23 cellular contexts compared by ENCODE assay signal in the genomic region with DNA sequence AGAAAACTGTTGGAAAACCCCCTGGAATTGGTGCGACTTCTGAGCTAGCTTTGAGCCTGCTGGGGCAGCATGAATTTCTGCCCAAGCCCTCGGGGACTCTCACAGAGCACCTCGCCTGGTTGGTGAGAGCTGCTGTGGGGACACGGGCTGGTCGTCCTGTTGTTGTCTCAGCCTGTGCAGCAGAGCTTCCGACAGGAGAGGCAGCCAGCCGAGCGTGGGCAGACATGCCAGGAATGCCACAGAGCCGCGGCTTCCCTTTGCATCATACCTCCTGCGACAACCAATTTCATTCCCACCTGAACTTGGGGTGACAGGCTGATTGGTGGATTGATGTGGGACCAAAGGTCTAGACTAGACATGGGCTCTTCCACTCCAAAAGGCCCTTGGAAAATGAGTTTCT.
DNase-seq lines count a peak whose midpoint lies in the region; ATAC-seq, FAIRE-seq and TF ChIP-seq lines count a peak whose summit lies in the region.
"Had no signal": no experiment of that assay in that cellular context is flagged by ENCODE, and none has a peak within 500 bp of the region (broad histone marks: within the 10 kb centered on the region; RNA-seq: fewer than 3 reads in every experiment).

No MANE protein-coding gene starts in this region.

- H3K9me3 ChIP-seq in A549, result no peaks in the 10 kb centered on the region
- H3K9me3 ChIP-seq in esophagus muscularis mucosa, result no peaks in the 10 kb centered on the region
- H3K9me3 ChIP-seq: SJSA1 had no signal

- DNase-seq in A549 (ENCODE audit: low read depth in 1 of 2, low spot score in 1 of 2) (no peak), SW480 (ENCODE audit: low spot score) (peak; percentile 69), esophagus muscularis mucosa (ENCODE audit: extremely low spot score) (peak; percentile 64), nephron progenitor cell (peak; percentile 25), NCI-H774 (lab: John Stamatoyannopoulos, UW) (no peak), NCI-H1105 (lab: John Stamatoyannopoulos, UW) (no peak), GF-D8 (lab: John Stamatoyannopoulos, UW) (no peak), HFFc6 (no peak)
- DNase-seq: CD8-positive, alpha-beta T cell; DMS79; GDM1; GOT3; KBM-7; NCI-H1436 treated with DMSO at 0.1 percent for 48 hours; NCI-H2029 treated with DMSO at 0.1 percent for 48 hours; NCI-H2171 treated with DMSO at 0.1 percent for 48 hours; NCI-H510A; NCI-H82; PC-3 had no signal

- no peak for ATAC-seq in A549
- ATAC-seq: CD8-positive, alpha-beta T cell; PC-3 had no signal

- H3K36me3 Mint-ChIP-seq in nephron progenitor cell (ENCODE audit: low read depth) (no peaks in the 10 kb centered on the region), HFFc6 (ENCODE audit: low read depth) (no peaks in the 10 kb centered on the region)
- H3K36me3 Mint-ChIP-seq: CD8-positive, alpha-beta T cell had no signal

- intact Hi-C loops in esophagus muscularis mucosa (cut with DNase I), result no loop called here

- no peaks in the 10 kb centered on the region for H3K4me1 ChIP-seq in A549
- no peaks in the 10 kb centered on the region for H3K4me1 ChIP-seq in esophagus muscularis mucosa
- H3K4me1 ChIP-seq: SJSA1 had no signal

- TF ChIP-seq EP300 in A549 (IDR thresholded peaks at IDR 0.05), result no peak
- no peak for TF ChIP-seq EP300 in esophagus muscularis mucosa (IDR thresholded peaks at IDR 0.05)

- H3K36me3 ChIP-seq in esophagus muscularis mucosa, result no peaks in the 10 kb centered on the region
- H3K36me3 ChIP-seq: SJSA1 had no signal

- no peak for FAIRE-seq in A549 (lab: Jason Lieb, UNC)
- FAIRE-seq: GM12891 had no signal

- H3K4me3 Mint-ChIP-seq in nephron progenitor cell, result no peak overlapping the region
- no peak overlapping the region for H3K4me3 Mint-ChIP-seq in HFFc6
- H3K4me3 Mint-ChIP-seq: CD8-positive, alpha-beta T cell had no signal

- H3K4me3 ChIP-seq in A549 (no peak overlapping the region), esophagus muscularis mucosa (no peak overlapping the region)
- H3K4me3 ChIP-seq: SJSA1 had no signal

- no peak for TF ChIP-seq RAD21 in A549 (conservative IDR thresholded peaks at IDR 0.05 in 1 of 2, IDR thresholded peaks at IDR 0.05 in 1 of 2)

- CTCF ChIA-PET in A549 (lab: Yijun Ruan, JAX), result interaction anchor here (1.4 kb wide), 1 partner anchor 85 kb away, joined by 3 read pairs; no protein-coding TSS in a partner anchor

- POLR2A ChIA-PET in A549 (lab: Yijun Ruan, JAX), result no interaction called here

- H3K27me3 ChIP-seq in esophagus muscularis mucosa, result peaks cover 0 to 19% (median 0%) of the 10 kb centered on the region in 4 donors

- H3K27me3 Mint-ChIP-seq in nephron progenitor cell (ENCODE audit: low read depth, poor library complexity), result no peaks in the 10 kb centered on the region
- H3K27me3 Mint-ChIP-seq in HFFc6 (ENCODE audit: insufficient read depth), result peaks cover 37% of the 10 kb centered on the region

- H3K4me1 Mint-ChIP-seq in nephron progenitor cell (peaks cover 40% of the 10 kb centered on the region), HFFc6 (ENCODE audit: low read depth) (no peaks in the 10 kb centered on the region)

- TF ChIP-seq POLR2A in A549 (IDR thresholded peaks at IDR 0.05; ENCODE audit: low read length), result no peak
- TF ChIP-seq POLR2A in esophagus muscularis mucosa (IDR thresholded peaks at IDR 0.05; ENCODE audit: low read depth), result no peak

- TF ChIP-seq CTCF in A549 (IDR thresholded peaks at IDR 0.05) (no peak), esophagus muscularis mucosa (IDR thresholded peaks at IDR 0.05) (no peak), nephron progenitor cell (IDR thresholded peaks at IDR 0.05) (no peak), HFFc6 (IDR thresholded peaks at IDR 0.05) (no peak)

- 49% methylated on average over 7 of the region's 11 CpGs for WGBS in A549 (ENCODE audit: missing lambda C conversion rate)
- 85% methylated on average over 5 of the region's 11 CpGs for WGBS in esophagus muscularis mucosa

- H3K4me2 ChIP-seq in A549, result no peak overlapping the region

- H3K27ac ChIP-seq in A549, result no peak overlapping the region
- H3K27ac ChIP-seq in esophagus muscularis mucosa (replicated peaks in 1 of 4), result no peak overlapping the region
- H3K27ac ChIP-seq: 22Rv1, HL-60, SJSA1 had no signal

- no peaks in the 10 kb centered on the region for H3K9me3 Mint-ChIP-seq in nephron progenitor cell
- H3K9me3 Mint-ChIP-seq in HFFc6, result no peaks in the 10 kb centered on the region
- H3K9me3 Mint-ChIP-seq: CD8-positive, alpha-beta T cell had no signal

- H3K27ac Mint-ChIP-seq in nephron progenitor cell (no peak overlapping the region), HFFc6 (no peak overlapping the region)
- H3K27ac Mint-ChIP-seq: CD8-positive, alpha-beta T cell had no signal

TF ChIP-seq in A549, 52 proteins besides CTCF, POLR2A, EP300 and RAD21:
- no peak for TF ChIP-seq POLR2AphosphoS2 (conservative IDR thresholded peaks at IDR 0.05; ENCODE audit: low read length)
- 0 out of 2 replicates have a peak, but pooled peaks have one; percentile 3 for TF ChIP-seq CBX8 (IDR thresholded peaks at IDR 0.05)

Comparison
In these comparisons a context has a peak if more than half of its experiments do, and no peak if none do; other contexts are left out.
1. DNase-seq: peak in SW480 (single experiment), esophagus muscularis mucosa (single experiment) and nephron progenitor cell (single experiment); none in A549 (0 of 2), NCI-H774 (single experiment), NCI-H1105 (single experiment), GF-D8 (single experiment) and HFFc6 (single experiment).